11 cellular contexts compared by ENCODE assay signal in genomic region chr1:1617516-1617915, GRCh38. TPM values are rescaled to one million over a fixed set of nuclear protein-coding genes. Genes with fewer than 3 reads are reported as not detected.
A peak's percentile ranks its signal among the peaks of the same experiment; 100 is the strongest.
DNase-seq lines count a peak whose midpoint lies in the region; ATAC-seq and TF ChIP-seq lines count a peak whose summit lies in the region.
"Had no signal": no experiment of that assay in that cellular context is flagged by ENCODE, and none has a peak within 500 bp of the region (broad histone marks: within the 10 kb centered on the region; RNA-seq: fewer than 3 reads in every experiment).

No MANE protein-coding gene starts in this region.

- peak overlapping the region; percentile 99 for H3K27ac ChIP-seq in RWPE1
- no peak overlapping the region for H3K27ac ChIP-seq in endodermal cell (ENCODE audit: low read depth, low read length)
- H3K27ac ChIP-seq: upper lobe of right lung had no signal

- H3K4me3 Mint-ChIP-seq in activated naive CD4-positive, alpha-beta T cell treated with anti-CD3 and anti-CD28 coated beads for 36 hours: peak overlapping the region; percentile 73
- peak overlapping the region; percentile 87 for H3K4me3 Mint-ChIP-seq in endodermal cell
- peak overlapping the region; percentile 66 for H3K4me3 Mint-ChIP-seq in stimulated activated effector memory CD8-positive, alpha-beta T cell treated with anti-CD3 and anti-CD28 coated beads, Interleukin-12 subunit alpha, Interleukin-12 subunit beta, amount 100 ng/mL, for 72 hours

- no peaks in the 10 kb centered on the region for H3K27me3 Mint-ChIP-seq in activated naive CD4-positive, alpha-beta T cell treated with anti-CD3 and anti-CD28 coated beads for 36 hours (ENCODE audit: low read depth)
- no peaks in the 10 kb centered on the region for H3K27me3 Mint-ChIP-seq in endodermal cell (ENCODE audit: insufficient read depth)

- no peaks in the 10 kb centered on the region for H3K9me3 ChIP-seq in endodermal cell (ENCODE audit: control insufficient read depth, low read length)
- H3K9me3 ChIP-seq: upper lobe of right lung had no signal

- H3K36me3 ChIP-seq in endodermal cell (ENCODE audit: control insufficient read depth, insufficient read depth, low read length): peaks cover 18% of the 10 kb centered on the region

- peaks cover 8% of the 10 kb centered on the region for H3K4me1 ChIP-seq in endodermal cell (ENCODE audit: control insufficient read depth, insufficient read depth, low read length)

- intact Hi-C loops in activated naive CD4-positive, alpha-beta T cell treated with anti-CD3 and anti-CD28 coated beads for 36 hours (cut with micrococcal nuclease): no loop called here

- H3K27ac Mint-ChIP-seq in activated naive CD4-positive, alpha-beta T cell treated with anti-CD3 and anti-CD28 coated beads for 36 hours: peak overlapping the region; percentile 13
- no peak overlapping the region for H3K27ac Mint-ChIP-seq in endodermal cell
- H3K27ac Mint-ChIP-seq in stimulated activated effector memory CD8-positive, alpha-beta T cell treated with anti-CD3 and anti-CD28 coated beads, Interleukin-12 subunit alpha, Interleukin-12 subunit beta, amount 100 ng/mL, for 72 hours: no peak overlapping the region

- no peak for ATAC-seq in stimulated activated effector memory CD8-positive, alpha-beta T cell treated with anti-CD3 and anti-CD28 coated beads, Interleukin-12 subunit alpha, Interleukin-12 subunit beta, amount 100 ng/mL, for 72 hours
- ATAC-seq: upper lobe of right lung had no signal

- POLR2A ChIA-PET in RWPE1 (lab: Yijun Ruan, JAX; ENCODE audit: low non-redundant PET): no interaction called here

- 96% methylated on average over 7 to 11 of the region's 11 CpGs for WGBS in endodermal cell (ENCODE audit: insufficient coverage in 1 of 2, insufficient read length in 1 of 2), 2 experiments

- DNase-seq in activated naive CD4-positive, alpha-beta T cell treated with anti-CD3 and anti-CD28 coated beads for 36 hours: no peak
- DNase-seq in activated naive CD4-positive, alpha-beta T cell treated with Interleukin-2 at 50 U/mL for 16 hours: no peak
- no peak for DNase-seq in RWPE1 (ENCODE audit: low spot score)
- DNase-seq in endodermal cell: no peak
- DNase-seq in stimulated activated effector memory CD8-positive, alpha-beta T cell treated with anti-CD3 and anti-CD28 coated beads, Interleukin-12 subunit alpha, Interleukin-12 subunit beta, amount 100 ng/mL, for 72 hours (ENCODE audit: low spot score in 2 of 2): no peak
- DNase-seq in kidney glomerular epithelial cell (lab: John Stamatoyannopoulos, UW): no peak
- no peak for DNase-seq in 8988T
- DNase-seq in anterior cingulate cortex (lab: John Stamatoyannopoulos, UW): no peak
- DNase-seq: NCI-H1092 treated with DMSO at 0.1 percent for 48 hours, NCI-H510A treated with DMSO at 0.1 percent for 48 hours, upper lobe of right lung had no signal

- H3K27me3 ChIP-seq in endodermal cell (ENCODE audit: control insufficient read depth, insufficient read depth, low read length, poor library complexity, severe bottlenecking): no peaks in the 10 kb centered on the region
- H3K27me3 ChIP-seq: upper lobe of right lung had no signal

- peaks cover 5% of the 10 kb centered on the region for H3K36me3 Mint-ChIP-seq in activated naive CD4-positive, alpha-beta T cell treated with anti-CD3 and anti-CD28 coated beads for 36 hours (ENCODE audit: low read depth)
- peaks cover 8% of the 10 kb centered on the region for H3K36me3 Mint-ChIP-seq in endodermal cell (ENCODE audit: low read depth)
- H3K36me3 Mint-ChIP-seq in stimulated activated effector memory CD8-positive, alpha-beta T cell treated with anti-CD3 and anti-CD28 coated beads, Interleukin-12 subunit alpha, Interleukin-12 subunit beta, amount 100 ng/mL, for 72 hours: peaks cover 36% of the 10 kb centered on the region

- TF ChIP-seq CTCF in RWPE1 (conservative IDR thresholded peaks at IDR 0.05; ENCODE audit: low read depth) (no peak), endodermal cell (conservative IDR thresholded peaks at IDR 0.05) (no peak)

- no peaks in the 10 kb centered on the region for H3K9me3 Mint-ChIP-seq in activated naive CD4-positive, alpha-beta T cell treated with anti-CD3 and anti-CD28 coated beads for 36 hours
- no peaks in the 10 kb centered on the region for H3K9me3 Mint-ChIP-seq in endodermal cell
- H3K9me3 Mint-ChIP-seq in stimulated activated effector memory CD8-positive, alpha-beta T cell treated with anti-CD3 and anti-CD28 coated beads, Interleukin-12 subunit alpha, Interleukin-12 subunit beta, amount 100 ng/mL, for 72 hours: no peaks in the 10 kb centered on the region

- H3K4me3 ChIP-seq in endodermal cell (ENCODE audit: low read length): no peak overlapping the region

- H3K4me1 Mint-ChIP-seq in activated naive CD4-positive, alpha-beta T cell treated with anti-CD3 and anti-CD28 coated beads for 36 hours (ENCODE audit: low read depth): peaks cover 24% of the 10 kb centered on the region
- H3K4me1 Mint-ChIP-seq in endodermal cell: no peaks in the 10 kb centered on the region
- H3K4me1 Mint-ChIP-seq in stimulated activated effector memory CD8-positive, alpha-beta T cell treated with anti-CD3 and anti-CD28 coated beads, Interleukin-12 subunit alpha, Interleukin-12 subunit beta, amount 100 ng/mL, for 72 hours: peaks cover 19% of the 10 kb centered on the region

- H3K9ac ChIP-seq in endodermal cell (ENCODE audit: extremely low read depth, low read length, poor library complexity, severe bottlenecking): no peak overlapping the region

- CTCF ChIA-PET in activated naive CD4-positive, alpha-beta T cell treated with anti-CD3 and anti-CD28 coated beads for 36 hours (lab: Charles Lee): interaction anchor here (1.7 kb wide), 1 partner anchor 11 kb away, joined by 4 read pairs; no protein-coding TSS in a partner anchor
- CTCF ChIA-PET in RWPE1 (lab: Yijun Ruan, JAX): no interaction called here

RNA-seq across cellular contexts. Expression of gene MIB2, which starts 2.2 kb away (rescaled TPM):
- 10 to 100 TPM; 27.6 to 31.7 TPM for total RNA-seq in activated naive CD4-positive, alpha-beta T cell treated with anti-CD3 and anti-CD28 coated beads for 36 hours
- total RNA-seq in endodermal cell: 10 to 100 TPM; 77.4 to 97.9 TPM
- 46.2 TPM for polyA plus RNA-seq in endodermal cell (2013, experiment 1 of 2)
- polyA plus RNA-seq in endodermal cell (2013, experiment 2 of 2): 42.1 TPM

RNA-seq across cellular contexts. Expression of gene MMP23B, which starts 14.5 kb away (rescaled TPM):
- under 1 TPM; 0.64 to 0.99 TPM for total RNA-seq in activated naive CD4-positive, alpha-beta T cell treated with anti-CD3 and anti-CD28 coated beads for 36 hours
- total RNA-seq in endodermal cell: 10 to 100 TPM; 14.7 to 19.9 TPM
- 10.1 TPM for polyA plus RNA-seq in endodermal cell (2013, experiment 1 of 2)
- 10.4 TPM for polyA plus RNA-seq in endodermal cell (2013, experiment 2 of 2)

RNA-seq across cellular contexts. Expression of gene FNDC10, which starts 17.6 kb away (rescaled TPM):
- total RNA-seq in activated naive CD4-positive, alpha-beta T cell treated with anti-CD3 and anti-CD28 coated beads for 36 hours: 1 to 10 TPM in 1 of 2 experiments, under 1 TPM in 1; 0.94 to 1.2 TPM
- 10 to 100 TPM; 10.4 to 10.8 TPM for total RNA-seq in endodermal cell
- polyA plus RNA-seq in endodermal cell (2013, experiment 1 of 2): 6.0 TPM
- polyA plus RNA-seq in endodermal cell (2013, experiment 2 of 2): 5.7 TPM

RNA-seq across cellular contexts. Expression of gene CDK11B, which starts 41.3 kb away (rescaled TPM):
- total RNA-seq in activated naive CD4-positive, alpha-beta T cell treated with anti-CD3 and anti-CD28 coated beads for 36 hours: 10 to 100 TPM; 33.7 to 34.4 TPM
- total RNA-seq in endodermal cell: 10 to 100 TPM; 31.8 to 33.6 TPM
- polyA plus RNA-seq in endodermal cell (2013, experiment 1 of 2): 42.7 TPM
- 37.7 TPM for polyA plus RNA-seq in endodermal cell (2013, experiment 2 of 2)

RNA-seq across cellular contexts. Expression of gene SSU72, which starts 42.9 kb away (rescaled TPM):
- total RNA-seq in activated naive CD4-positive, alpha-beta T cell treated with anti-CD3 and anti-CD28 coated beads for 36 hours: 10 to 100 TPM; 91.6 to 95.9 TPM
- total RNA-seq in endodermal cell: 100 to 1,000 TPM; 133 to 138 TPM
- 130 TPM for polyA plus RNA-seq in endodermal cell (2013, experiment 1 of 2)
- polyA plus RNA-seq in endodermal cell (2013, experiment 2 of 2): 116 TPM

Comparison
In these comparisons a context has a peak if more than half of its experiments do, and no peak if none do; other contexts are left out.
1. RNA of gene MMP23B, which starts 14.5 kb away (total RNA-seq): 14.7 to 19.9 TPM in endodermal cell; 0.64 to 0.99 TPM in activated naive CD4-positive, alpha-beta T cell treated with anti-CD3 and anti-CD28 coated beads for 36 hours; every median in the first group is over 4 times any median in the second.
2. RNA of gene FNDC10, which starts 17.6 kb away (total RNA-seq): 10.4 to 10.8 TPM in endodermal cell; 0.94 to 1.2 TPM in activated naive CD4-positive, alpha-beta T cell treated with anti-CD3 and anti-CD28 coated beads for 36 hours; every median in the first group is over 4 times any median in the second.
3. Peak in every context shown above with its lines, with median percentiles within 50 percentile points of each other: H3K4me3 Mint-ChIP-seq.